In the genomic region with DNA sequence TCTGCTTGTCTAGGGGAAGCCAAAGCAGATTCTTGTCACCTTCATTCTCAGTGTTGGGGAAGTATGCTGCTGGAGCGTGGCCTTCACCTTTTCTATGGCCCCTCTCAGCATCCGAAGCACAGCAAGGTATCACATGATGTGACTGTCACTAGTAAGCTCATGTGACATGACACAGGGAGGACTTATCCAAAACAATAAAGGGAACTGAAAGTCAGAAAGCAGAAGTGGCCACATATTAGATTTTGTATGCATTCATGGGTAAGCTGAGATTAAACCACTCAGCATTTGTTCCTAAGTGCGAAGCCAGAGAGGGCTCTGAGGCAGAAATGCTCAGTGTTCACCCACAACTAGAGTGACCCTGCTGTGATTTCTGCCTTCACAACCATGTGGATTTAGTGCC, we compare ENCODE assay signal across 11 cellular contexts.
DNase-seq lines count a peak whose midpoint lies in the region; ATAC-seq and TF ChIP-seq lines count a peak whose summit lies in the region.
"Had no signal": no experiment of that assay in that cellular context is flagged by ENCODE, and none has a peak within 500 bp of the region (broad histone marks: within the 10 kb centered on the region; RNA-seq: fewer than 3 reads in every experiment).

No MANE protein-coding gene starts in this region.

- no peak overlapping the region for H3K27ac Mint-ChIP-seq in nephron progenitor cell
- H3K27ac Mint-ChIP-seq: progenitor cell of endocrine pancreas; stimulated activated naive CD8-positive, alpha-beta T cell treated with anti-CD3 and anti-CD28 coated beads, Interleukin-15, Interleukin-2, amounts not matched to agents 100 ng/mL and 50 ng/mL, for 24 hours had no signal

- DNase-seq in medulla oblongata (ENCODE audit: extremely low spot score) (peak; percentile 84), A172 (ENCODE audit: low spot score) (no peak), sigmoid colon (no peak), occipital lobe (lab: John Stamatoyannopoulos, UW) (no peak), nephron progenitor cell (no peak)

- no peak for TF ChIP-seq POLR2A in sigmoid colon (IDR thresholded peaks at IDR 0.05)

- no peak for TF ChIP-seq CTCF in sigmoid colon (IDR thresholded peaks at IDR 0.05)
- no peak for TF ChIP-seq CTCF in nephron progenitor cell (IDR thresholded peaks at IDR 0.05)

- no peaks in the 10 kb centered on the region for H3K9me3 ChIP-seq in sigmoid colon

- H3K36me3 ChIP-seq in sigmoid colon: no peaks in the 10 kb centered on the region

- H3K4me1 Mint-ChIP-seq in nephron progenitor cell: peaks cover 20% of the 10 kb centered on the region

- no peaks in the 10 kb centered on the region for H3K27me3 ChIP-seq in sigmoid colon
- H3K27me3 ChIP-seq: hepatocyte had no signal

- H3K9me3 Mint-ChIP-seq in nephron progenitor cell: peaks cover 4% of the 10 kb centered on the region

- H3K4me3 Mint-ChIP-seq in nephron progenitor cell: no peak overlapping the region
- H3K4me3 Mint-ChIP-seq: stimulated activated naive CD8-positive, alpha-beta T cell treated with anti-CD3 and anti-CD28 coated beads, Interleukin-15, Interleukin-2, amounts not matched to agents 100 ng/mL and 50 ng/mL, for 24 hours had no signal

- ATAC-seq in GM18868 (IDR thresholded peaks at IDR 0.05; ENCODE audit: unreplicated experiment) (peak; percentile 99), GM21825 (IDR thresholded peaks at IDR 0.05; ENCODE audit: unreplicated experiment) (peak; percentile 97), HG03558 (IDR thresholded peaks at IDR 0.05; ENCODE audit: extremely low read depth, unreplicated experiment) (peak; percentile 99)

- no peaks in the 10 kb centered on the region for H3K36me3 Mint-ChIP-seq in nephron progenitor cell (ENCODE audit: low read depth)

- WGBS in sigmoid colon, 2 donors: 50 to 87% methylated on average over 3 of the region's 3 CpGs

- peaks cover 4% of the 10 kb centered on the region for H3K27me3 Mint-ChIP-seq in nephron progenitor cell (ENCODE audit: low read depth, poor library complexity)

- H3K27ac ChIP-seq in sigmoid colon: no peak overlapping the region
- H3K27ac ChIP-seq: hepatocyte had no signal

- intact Hi-C loops in sigmoid colon (cut with DNase I): no loop called here

- no peak for TF ChIP-seq EP300 in sigmoid colon (IDR thresholded peaks at IDR 0.05)

- H3K4me1 ChIP-seq in sigmoid colon: no peaks in the 10 kb centered on the region

- no peak overlapping the region for H3K4me3 ChIP-seq in sigmoid colon
- H3K4me3 ChIP-seq: hepatocyte had no signal
